8 cellular contexts compared by ENCODE assay signal in genomic region chr16:726438-727290, GRCh38. TPM values are rescaled to one million over a fixed set of nuclear protein-coding genes. Genes with fewer than 3 reads are reported as not detected.
DNase-seq lines count a peak whose midpoint lies in the region; ATAC-seq, FAIRE-seq and TF ChIP-seq lines count a peak whose summit lies in the region.

Gene CCDC78 (minus strand): TSS chr16:726443. CDS start chr16:726367, 76 bp downstream.
Gene HAGHL (plus strand): TSS chr16:727106. CDS start chr16:727510, 404 bp downstream.

- ATAC-seq in HepG2 (peak; percentile 19), HG03039 (IDR thresholded peaks at IDR 0.05; ENCODE audit: unreplicated experiment) (no peak), HG03108 (IDR thresholded peaks at IDR 0.05; ENCODE audit: unreplicated experiment) (no peak)

- H3K9ac ChIP-seq in HUES64 (ENCODE audit: low read depth, low read length) (peak within 1 kb of the TSS; percentile 60), HepG2 (ENCODE audit: insufficient read depth, low read depth, low read length) (peak within 1 kb of the TSS; percentile 69)

- H3K9me3 ChIP-seq in HUES64 (ENCODE audit: insufficient read depth, low read depth, low read length) (no peaks in the 10 kb centered on the region), HepG2 (ENCODE audit: low read length) (no peaks in the 10 kb centered on the region)

- TF ChIP-seq EP300 in HepG2 (IDR thresholded peaks at IDR 0.05; ENCODE audit: low read depth in 2 of 2, low read length in 2 of 2): no peak
- TF ChIP-seq EP300 in HepG2 (CRISPR knock-in tag; IDR thresholded peaks at IDR 0.05; ENCODE audit: borderline replicate concordance): no peak

- POLR2A ChIA-PET in HepG2 (lab: Yijun Ruan, JAX): interaction anchor here (1.1 to 2.6 kb wide), 5 partner anchors 11 to 34 kb away, joined by 3 to 14 read pairs (median 7); partner anchors contain the start of genes CIAO3 and MSLN

- H3K27me3 ChIP-seq in HUES64 (ENCODE audit: insufficient read depth, low read length) (peaks cover 24% of the 10 kb centered on the region), HepG2 (ENCODE audit: control insufficient read depth in 1 of 2, insufficient read depth in 2 of 2, low read length in 2 of 2) (peaks cover 0 to 3% of the 10 kb centered on the region in 2 experiments; a peak in 1 of 5 replicates)

- CTCF ChIA-PET in HepG2 (lab: Yijun Ruan, JAX; ENCODE audit: low intra/inter-chr PET ratio, low total read pairs): no interaction called here

- no peaks in the 10 kb centered on the region for H4K20me1 ChIP-seq in HepG2 (ENCODE audit: insufficient read depth, low read length)

- no peaks in the 10 kb centered on the region; the same call in 1 of the 2 replicates for H3K4me1 ChIP-seq in HUES64 (ENCODE audit: insufficient read depth, low read length)
- peaks cover 16% of the 10 kb centered on the region for H3K4me1 ChIP-seq in HepG2 (ENCODE audit: insufficient read depth, low read length)

- peaks cover 7% of the 10 kb centered on the region; the same call in 1 of the 2 replicates for H3K36me3 ChIP-seq in HUES64 (ENCODE audit: insufficient read depth, low read length)
- H3K36me3 ChIP-seq in HepG2 (replicated peaks in 1 of 2; ENCODE audit: control insufficient read depth in 1 of 2, insufficient read depth in 2 of 2, low read length in 2 of 2): no peaks in the 10 kb centered on the region

- H3K79me2 ChIP-seq in HepG2 (ENCODE audit: insufficient read depth, low read length): no peaks in the 10 kb centered on the region

- in situ Hi-C loops in G401 (cut with HindIII; ENCODE audit: low sequenced_read_pairs): no loop called here
- in situ Hi-C loops in HepG2 (cut with HindIII; ENCODE audit: extremely low pct_ligation_motif_present, low pct_unique_long_range_greater_than_20kb): no loop called here

- peak; percentile 45 for DNase-seq in G401 (ENCODE audit: low spot score)
- peak; percentile 76 for DNase-seq in cerebellum (ENCODE audit: low spot score)
- no peak for DNase-seq in HepG2 (ENCODE audit: low spot score)
- DNase-seq in stimulated activated CD8-positive, alpha-beta memory T cell treated with anti-CD3 and anti-CD28 coated beads, Interleukin-12 subunit alpha, Interleukin-12 subunit beta, amount 100 ng/mL, for 1 hour (ENCODE audit: low read depth): peak; percentile 43

- BruUV-seq in HepG2 (replicated peaks; lab: Mats Ljungman, UMichigan): no TSS peak

- H3K4me3 ChIP-seq in HUES64 (ENCODE audit: low read length) (peak within 1 kb of the TSS; percentile 64), WI38 (ENCODE audit: low read depth, low read length) (peak within 1 kb of the TSS; percentile 67), HepG2 (replicated peaks in 1 of 3; ENCODE audit: insufficient read depth in 1 of 3, low read depth in 2 of 3, low read length in 3 of 3) (peak within 1 kb of the TSS; percentile 57 to 82 (median 66))

- TF ChIP-seq RAD21 in HepG2 (CRISPR knock-in tag; IDR thresholded peaks at IDR 0.05): no peak

- no peak for FAIRE-seq in HepG2 (lab: Jason Lieb, UNC)

- no peak for TF ChIP-seq CTCF in WI38 (IDR thresholded peaks at IDR 0.05; ENCODE audit: low read depth, low read length)
- TF ChIP-seq CTCF in HepG2 (CRISPR knock-in tag; IDR thresholded peaks at IDR 0.05): peak; percentile 13; the same call in 1 of the 2 replicates

- peak within 1 kb of the TSS; percentile 94 for H3K4me2 ChIP-seq in HepG2 (ENCODE audit: low read depth, low read length)

- H3K27ac ChIP-seq in HUES64 (ENCODE audit: low read depth, low read length) (peak within 1 kb of the TSS; percentile 60; the same call in 1 of the 2 replicates), HepG2 (ENCODE audit: extremely low read length, insufficient read depth, low read length) (no peak within 1 kb of the TSS)

- 0 out of 4 replicates have a peak, but pooled peaks of 1 of the 2 experiments have one; percentile 3 for TF ChIP-seq POLR2A in HepG2 (IDR thresholded peaks at IDR 0.05; ENCODE audit: insufficient read depth in 1 of 2, low read depth in 2 of 2, low read length in 2 of 2)

- intact Hi-C loops in HepG2 (cut with micrococcal nuclease; ENCODE audit: unreplicated experiment): no loop called here

- no peak within 1 kb of the TSS for H2AFZ ChIP-seq in HepG2 (ENCODE audit: low read length)

- 3% methylated on average over 88 of the region's 88 CpGs for WGBS in HUES64
- 7% methylated on average over 12 of the region's 88 CpGs for WGBS in HepG2 (ENCODE audit: low lambda C conversion rate)

TF ChIP-seq in HepG2, 621 proteins besides CTCF, POLR2A, EP300 and RAD21 (continues in another document):
- TF ChIP-seq ZNF639 (CRISPR knock-in tag; conservative IDR thresholded peaks at IDR 0.05): 0 out of 2 replicates have a peak, but pooled peaks have one; percentile 18
- TF ChIP-seq ZFP36 (IDR thresholded peaks at IDR 0.05; ENCODE audit: borderline replicate concordance, low read depth, low read length, partially characterized antibody): peak; percentile 95
- no peak for TF ChIP-seq TCF7L2 (IDR thresholded peaks at IDR 0.05; ENCODE audit: low read depth, low read length)

RNA-seq across cellular contexts. Expression of gene CCDC78, which starts in this region (rescaled TPM):
- total RNA-seq in G401 (2014; rRNA removed; shearing (Covaris generic)): 20.0 and 26.4 TPM in 2 replicates
- 2.5 TPM for polyA plus RNA-seq in HUES64 (2013, experiment 1 of 2)
- 2.6 TPM for polyA plus RNA-seq in HUES64 (2013, experiment 2 of 2)
- total RNA-seq in cerebellum (2.2 TPM), HepG2 (2016; rRNA removed; fragmentation: Illumina TruSeq; extraction: Trizol) (0.53 TPM in 1 of 2 replicates, not detected in the other)
- total RNA-seq in HepG2 (2016; cell fraction: cytosol; rRNA removed; fragmentation: Illumina TruSeq; extraction: Trizol; ENCODE audit: low read depth): 0.09 and 0.40 TPM in 2 replicates
- 0.48 TPM in 1 of 2 replicates, not detected in the other for total RNA-seq in HepG2 (2016; cell fraction: insoluble cytoplasmic fraction; rRNA removed; fragmentation: Illumina TruSeq; extraction: Trizol)
- total RNA-seq in HepG2 (2016; cell fraction: membrane; rRNA removed; fragmentation: Illumina TruSeq; extraction: Trizol): 0.28 TPM in 2 replicates
- 0.34 and 1.4 TPM in 2 replicates for total RNA-seq in HepG2 (2016; cell fraction: nucleus; rRNA removed; fragmentation: Illumina TruSeq; extraction: Trizol)
- 1.5 and 1.7 TPM in 2 replicates for polyA plus RNA-seq in HepG2 (2011; rRNA removed)
- polyA plus RNA-seq in HepG2 (2011; cell fraction: cytosol; rRNA removed): 0.26 and 0.44 TPM in 2 replicates
- 17.5 and 23.8 TPM in 2 replicates for polyA plus RNA-seq in HepG2 (2011; cell fraction: nucleus; rRNA removed)
- polyA plus RNA-seq in HepG2 (2012): 1.0 and 2.1 TPM in 2 replicates
- 0.11 and 0.18 TPM in 2 replicates for polyA plus RNA-seq in HepG2 (2016; cell fraction: cytosol; fragmentation: Illumina TruSeq; extraction: Trizol; ENCODE audit: low read depth)
- 0.24 and 0.57 TPM in 2 replicates for polyA plus RNA-seq in HepG2 (2016; cell fraction: insoluble cytoplasmic fraction; fragmentation: Illumina TruSeq; extraction: Trizol; ENCODE audit: low read depth)
- not detected in 2 replicates for polyA plus RNA-seq in HepG2 (2016; cell fraction: membrane; fragmentation: Illumina TruSeq; extraction: Trizol; ENCODE audit: low read depth)
- polyA plus RNA-seq in HepG2 (2016; cell fraction: nucleus; fragmentation: Illumina TruSeq; extraction: Trizol; ENCODE audit: insufficient read depth, low read depth): 2.7 and 3.2 TPM in 2 replicates
- polyA minus RNA-seq in HepG2 (2011; rRNA and poly(A)+ RNA removed; ENCODE audit: low replicate concordance): 0.38 and 3.8 TPM in 2 replicates
- polyA minus RNA-seq in HepG2 (2011; cell fraction: cytosol; rRNA and poly(A)+ RNA removed): not detected in 2 replicates
- polyA minus RNA-seq in HepG2 (2011; cell fraction: nucleus; rRNA and poly(A)+ RNA removed): 0.90 and 1.6 TPM in 2 replicates

RNA-seq across cellular contexts. Expression of gene HAGHL, which starts in this region (rescaled TPM):
- 42.3 and 43.1 TPM in 2 replicates for total RNA-seq in G401 (2014; rRNA removed; shearing (Covaris generic))
- 4.1 TPM for polyA plus RNA-seq in HUES64 (2013, experiment 1 of 2)
- 8.7 TPM for polyA plus RNA-seq in HUES64 (2013, experiment 2 of 2)
- total RNA-seq in cerebellum (5.4 TPM), HepG2 (2016; rRNA removed; fragmentation: Illumina TruSeq; extraction: Trizol) (3.4 and 4.7 TPM in 2 replicates)
- 2.0 and 3.1 TPM in 2 replicates for total RNA-seq in HepG2 (2016; cell fraction: cytosol; rRNA removed; fragmentation: Illumina TruSeq; extraction: Trizol; ENCODE audit: low read depth)
- total RNA-seq in HepG2 (2016; cell fraction: insoluble cytoplasmic fraction; rRNA removed; fragmentation: Illumina TruSeq; extraction: Trizol): 3.0 and 4.0 TPM in 2 replicates
- total RNA-seq in HepG2 (2016; cell fraction: membrane; rRNA removed; fragmentation: Illumina TruSeq; extraction: Trizol): 2.4 and 3.1 TPM in 2 replicates
- total RNA-seq in HepG2 (2016; cell fraction: nucleus; rRNA removed; fragmentation: Illumina TruSeq; extraction: Trizol): 2.0 and 3.3 TPM in 2 replicates
- 8.4 and 12.7 TPM in 2 replicates for polyA plus RNA-seq in HepG2 (2011; rRNA removed)
- 5.6 and 13.2 TPM in 2 replicates for polyA plus RNA-seq in HepG2 (2011; cell fraction: cytosol; rRNA removed)
- polyA plus RNA-seq in HepG2 (2011; cell fraction: nucleus; rRNA removed): 160 and 166 TPM in 2 replicates
- 2.9 and 5.9 TPM in 2 replicates for polyA plus RNA-seq in HepG2 (2012)
- polyA plus RNA-seq in HepG2 (2016; cell fraction: cytosol; fragmentation: Illumina TruSeq; extraction: Trizol; ENCODE audit: low read depth): 1.6 and 3.1 TPM in 2 replicates
- 3.2 and 3.5 TPM in 2 replicates for polyA plus RNA-seq in HepG2 (2016; cell fraction: insoluble cytoplasmic fraction; fragmentation: Illumina TruSeq; extraction: Trizol; ENCODE audit: low read depth)
- polyA plus RNA-seq in HepG2 (2016; cell fraction: membrane; fragmentation: Illumina TruSeq; extraction: Trizol; ENCODE audit: low read depth): 1.8 and 2.5 TPM in 2 replicates
- 9.9 and 13.3 TPM in 2 replicates for polyA plus RNA-seq in HepG2 (2016; cell fraction: nucleus; fragmentation: Illumina TruSeq; extraction: Trizol; ENCODE audit: insufficient read depth, low read depth)
- 6.6 and 10.5 TPM in 2 replicates for polyA minus RNA-seq in HepG2 (2011; rRNA and poly(A)+ RNA removed; ENCODE audit: low replicate concordance)
- polyA minus RNA-seq in HepG2 (2011; cell fraction: cytosol; rRNA and poly(A)+ RNA removed): 3.3 and 4.7 TPM in 2 replicates
- polyA minus RNA-seq in HepG2 (2011; cell fraction: nucleus; rRNA and poly(A)+ RNA removed): 3.4 and 7.1 TPM in 2 replicates
